In genomic region chr5:175478384-175479124, GRCh38 we compare ENCODE assay signal across 8 cellular contexts. TPM values are rescaled to one million over a fixed set of nuclear protein-coding genes. Genes with fewer than 3 reads are reported as not detected.
DNase-seq lines count a peak whose midpoint lies in the region; ATAC-seq and TF ChIP-seq lines count a peak whose summit lies in the region.

TSS of gene SFXN1 (plus strand) at chr5:175478560. CDS start at chr5:175492104, 13,544 bp downstream.

- peaks cover 31% of the 10 kb centered on the region for H3K27me3 Mint-ChIP-seq in endodermal cell (ENCODE audit: insufficient read depth)

- TF ChIP-seq CTCF in endodermal cell (conservative IDR thresholded peaks at IDR 0.05): no peak

- peak within 1 kb of the TSS; percentile 99 for H3K4me3 ChIP-seq in endodermal cell (ENCODE audit: low read length)
- H3K4me3 ChIP-seq in mesodermal cell (ENCODE audit: extremely low read depth, insufficient read depth, low read length, poor library complexity, severe bottlenecking): peak within 1 kb of the TSS; percentile 81

- peaks cover 18% of the 10 kb centered on the region for H3K9me3 ChIP-seq in endodermal cell (ENCODE audit: control insufficient read depth, low read length)
- no peaks in the 10 kb centered on the region for H3K9me3 ChIP-seq in mesodermal cell (ENCODE audit: control insufficient read depth, low read length)

- TF ChIP-seq POLR2A in GM19099 (IDR thresholded peaks at IDR 0.05; ENCODE audit: extremely low read depth, insufficient read length, low read depth): peak; percentile 84

- peak; percentile 67 for ATAC-seq in HG03378 (IDR thresholded peaks at IDR 0.05; ENCODE audit: unreplicated experiment)

- DNase-seq in C1 segment of cervical spinal cord (lab: John Stamatoyannopoulos, UW): peak in 13 of 14 donors; percentile 40 to 86 (median 75)
- peak; percentile 73 for DNase-seq in NCI-H748 treated with DMSO at 0.1 percent for 48 hours (lab: John Stamatoyannopoulos, UW)
- peak; percentile 63 to 64 for DNase-seq in activated CD8-positive, alpha-beta memory T cell treated with anti-CD3 and anti-CD28 coated beads for 4 hours (ENCODE audit: low read depth in 2 of 2)
- DNase-seq in endodermal cell: peak; percentile 91
- DNase-seq in stimulated activated CD8-positive, alpha-beta memory T cell treated with anti-CD3 and anti-CD28 coated beads, Interleukin-15, amount 100 ng/mL, for 4 hours (ENCODE audit: low read depth in 2 of 2): peak; percentile 56 to 76

- H3K4me1 Mint-ChIP-seq in endodermal cell: peaks cover 36% of the 10 kb centered on the region

- peaks cover 34% of the 10 kb centered on the region for H3K36me3 ChIP-seq in endodermal cell (ENCODE audit: control insufficient read depth, insufficient read depth, low read length)
- peaks cover 34% of the 10 kb centered on the region for H3K36me3 ChIP-seq in mesodermal cell (ENCODE audit: control insufficient read depth, insufficient read depth, low read length)

- no peaks in the 10 kb centered on the region for H3K9me3 Mint-ChIP-seq in endodermal cell

- H3K27ac Mint-ChIP-seq in endodermal cell: peak within 1 kb of the TSS; percentile 90

- peak within 1 kb of the TSS; percentile 79 for H3K9ac ChIP-seq in endodermal cell (ENCODE audit: extremely low read depth, low read length, poor library complexity, severe bottlenecking)

- peak within 1 kb of the TSS; percentile 24 for H3K27ac ChIP-seq in endodermal cell (ENCODE audit: low read depth, low read length)
- H3K27ac ChIP-seq in mesodermal cell (ENCODE audit: low read depth, low read length, severe bottlenecking): peak within 1 kb of the TSS; percentile 41

- H3K27me3 ChIP-seq in endodermal cell (ENCODE audit: control insufficient read depth, insufficient read depth, low read length, poor library complexity, severe bottlenecking): peaks cover 14% of the 10 kb centered on the region

- H3K4me3 Mint-ChIP-seq in endodermal cell: peak within 1 kb of the TSS; percentile 88

- peaks cover 6% of the 10 kb centered on the region for H3K4me1 ChIP-seq in endodermal cell (ENCODE audit: control insufficient read depth, insufficient read depth, low read length)
- H3K4me1 ChIP-seq in mesodermal cell (ENCODE audit: control insufficient read depth, insufficient read depth, low read length, poor library complexity, severe bottlenecking): peaks cover 8% of the 10 kb centered on the region

- 0 to 1% methylated on average over 31 to 94 of the region's 94 CpGs for WGBS in endodermal cell (ENCODE audit: insufficient coverage in 1 of 2, insufficient read length in 1 of 2), 2 experiments
- 0 to 1% methylated on average over 52 to 60 of the region's 94 CpGs for WGBS in mesodermal cell (ENCODE audit: insufficient coverage in 2 of 2), 2 experiments

- H3K36me3 Mint-ChIP-seq in endodermal cell (ENCODE audit: low read depth): peaks cover 28% of the 10 kb centered on the region

RNA-seq across cellular contexts. Expression of gene SFXN1, which starts in this region (rescaled TPM):
- 100 to 1,000 TPM; 122 to 154 TPM for total RNA-seq in endodermal cell
- polyA plus RNA-seq in endodermal cell (2013, experiment 1 of 2): 119 TPM
- 106 TPM for polyA plus RNA-seq in endodermal cell (2013, experiment 2 of 2)
- 103 TPM for polyA plus RNA-seq in mesodermal cell (2013, experiment 1 of 2)
- 95.3 TPM for polyA plus RNA-seq in mesodermal cell (2013, experiment 2 of 2)

Comparison
In these comparisons a context has a peak if more than half of its experiments do, and no peak if none do; other contexts are left out.
1. Peak in every context shown above with its lines: DNase-seq, ATAC-seq, H3K4me3 ChIP-seq and H3K27ac ChIP-seq.